15 cellular contexts compared by ENCODE assay signal in the genomic region with DNA sequence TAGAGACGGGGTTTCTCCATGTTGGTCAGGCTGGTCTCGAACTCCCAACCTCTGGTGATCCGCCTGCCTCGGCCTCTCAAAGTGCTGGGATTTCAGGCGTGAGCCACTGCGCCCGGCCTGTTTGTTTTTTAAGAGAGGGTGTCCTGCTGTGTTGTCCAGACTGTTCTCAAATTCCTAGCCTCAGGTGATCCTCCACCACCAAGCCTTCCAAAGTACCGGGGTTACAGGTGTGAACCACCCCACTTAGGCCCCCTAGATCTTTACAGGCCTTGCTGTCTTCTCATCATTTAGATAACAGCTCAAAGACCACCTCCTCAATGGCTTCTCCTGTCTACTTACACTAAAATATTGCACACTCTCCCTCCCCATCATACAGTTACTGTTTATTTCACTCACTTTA.
"Had no signal": no experiment of that assay in that cellular context is flagged by ENCODE, and none has a peak within 500 bp of the region (broad histone marks: within the 10 kb centered on the region; RNA-seq: fewer than 3 reads in every experiment).

No MANE protein-coding gene starts in this region.

- DNase-seq: activated CD4-positive, CD25-positive, alpha-beta regulatory T cell treated with anti-CD3 and anti-CD28 coated beads, Interleukin-2, amount 50 U/mL, for 72 hours; activated naive CD4-positive, alpha-beta T cell; anterior cingulate cortex; kidney; left ventricle myocardium inferior; naive B cell; retina; stimulated activated CD4-positive, alpha-beta T cell treated with anti-CD3 and anti-CD28 coated beads, Interleukin-15, amount 100 ng/mL, for 24 hours; stimulated activated CD4-positive, alpha-beta T cell treated with anti-CD3 and anti-CD28 coated beads, Interleukin-4, amount 100 ng/mL, for 24 hours; stimulated activated naive CD4-positive, alpha-beta T cell treated with Interleukin-2 at 50 U/mL for 16 hours; T-cell; T-helper 9 cell; transverse colon had no signal

- H3K4me3 ChIP-seq: left ventricle myocardium inferior, transverse colon had no signal

- H3K36me3 Mint-ChIP-seq: T-cell had no signal

- H2AFZ ChIP-seq: parathyroid adenoma had no signal

- H3K4me3 Mint-ChIP-seq: activated T-helper 1 cell treated with anti-CD3 and anti-CD28 coated beads, Interleukin-12 subunit alpha, Interleukin-12 subunit beta, Interleukin-2, Interleukin-4 antibody, amounts not matched to agents 30 ng/mL and 10 ng/mL and 1 ng/mL, durations not matched to agents 14 hours and 24 hours and 36 hours; naive B cell; T-cell had no signal

- H3K27me3 Mint-ChIP-seq: naive B cell, T-cell had no signal

- ATAC-seq: T-cell had no signal

- H3K27me3 ChIP-seq: transverse colon had no signal

- H3K9me3 ChIP-seq: left ventricle myocardium inferior, transverse colon had no signal

- H3K36me3 ChIP-seq: transverse colon had no signal

- H3K9me3 Mint-ChIP-seq: activated T-helper 1 cell treated with anti-CD3 and anti-CD28 coated beads, Interleukin-12 subunit alpha, Interleukin-12 subunit beta, Interleukin-2, Interleukin-4 antibody, amounts not matched to agents 30 ng/mL and 10 ng/mL and 1 ng/mL, durations not matched to agents 14 hours and 24 hours and 36 hours; naive B cell; T-cell had no signal

- H3K27ac ChIP-seq: left ventricle myocardium inferior, parathyroid adenoma, transverse colon had no signal

- H3K27ac Mint-ChIP-seq: activated T-helper 1 cell treated with anti-CD3 and anti-CD28 coated beads, Interleukin-12 subunit alpha, Interleukin-12 subunit beta, Interleukin-2, Interleukin-4 antibody, amounts not matched to agents 30 ng/mL and 10 ng/mL and 1 ng/mL, durations not matched to agents 14 hours and 24 hours and 36 hours; T-cell had no signal
